ENCODE assay signal across 6 cellular contexts in genomic region chr9:133477992-133478850, GRCh38. TPM values are rescaled to one million over a fixed set of nuclear protein-coding genes. Genes with fewer than 3 reads are reported as not detected.
DNase-seq lines count a peak whose midpoint lies in the region; ATAC-seq and TF ChIP-seq lines count a peak whose summit lies in the region.

No MANE protein-coding gene starts in this region.

- peak; percentile 47 for ATAC-seq in GM18498 (IDR thresholded peaks at IDR 0.05; ENCODE audit: unreplicated experiment)
- peak; percentile 29 for ATAC-seq in HG02798 (IDR thresholded peaks at IDR 0.05; ENCODE audit: poor library complexity, unreplicated experiment)
- ATAC-seq in T-cell (replicated peaks in 1 of 4), result peak in 3 of 4 experiments; percentile 2 to 5 (median 4)

- no peaks in the 10 kb centered on the region for H3K36me3 Mint-ChIP-seq in T-cell

- H3K36me3 ChIP-seq in iPS-20b (ENCODE audit: insufficient read depth, low read depth, low read length) (peaks cover 23% of the 10 kb centered on the region; the same call in 1 of the 2 replicates), vagina (no peaks in the 10 kb centered on the region)

- peak overlapping the region; percentile 36 to 77 (median 53) for H3K4me3 Mint-ChIP-seq in T-cell

- no peak for TF ChIP-seq POLR2A in vagina (IDR thresholded peaks at IDR 0.05)

- H3K9ac ChIP-seq in iPS-20b (ENCODE audit: low read depth, low read length), result peak overlapping the region; percentile 77; the same call in 1 of the 2 replicates

- no peak overlapping the region for H3K27ac ChIP-seq in iPS-20b (ENCODE audit: low read length)
- H3K27ac ChIP-seq in vagina, result no peak overlapping the region

- DNase-seq in T-cell, result peak in 1 of 34 experiments; percentile 19
- DNase-seq in vagina (ENCODE audit: extremely low spot score in 2 of 2), result no peak
- DNase-seq in activated CD4-positive, CD25-positive, alpha-beta regulatory T cell treated with anti-CD3 and anti-CD28 coated beads, Interleukin-2, amount 50 U/mL, for 72 hours, result no peak

- peaks cover 6 to 15% (median 8%) of the 10 kb centered on the region in 3 donors for H3K4me1 Mint-ChIP-seq in T-cell

- peaks cover 5% of the 10 kb centered on the region for H3K4me1 ChIP-seq in iPS-20b (ENCODE audit: insufficient read depth, low read length)
- H3K4me1 ChIP-seq in vagina, result peaks cover 16% of the 10 kb centered on the region

- POLR2A ChIA-PET in T-cell (lab: Charles Lee), result interaction anchor here in 1 of 2 donors (0.5 kb wide), 1 partner anchor 329 kb away, joined by 4 read pairs; no protein-coding TSS in a partner anchor

- no peaks in the 10 kb centered on the region for H3K9me3 ChIP-seq in iPS-20b (ENCODE audit: insufficient read depth, low read depth, low read length)
- no peaks in the 10 kb centered on the region for H3K9me3 ChIP-seq in vagina

- H3K27me3 ChIP-seq in iPS-20b (ENCODE audit: insufficient read depth, low read length) (peaks cover 9% of the 10 kb centered on the region), vagina (no peaks in the 10 kb centered on the region)

- intact Hi-C loops in vagina (cut with DNase I), result no loop called here

- CTCF ChIA-PET in T-cell (lab: Charles Lee), result interaction anchor here in 1 of 2 donors (1.8 kb wide), 1 partner anchor 19 kb away, joined by 7 read pairs; the partner anchor contains the start of gene CACFD1

- H3K27me3 Mint-ChIP-seq in T-cell, result no peaks in the 10 kb centered on the region

- peak overlapping the region; percentile 76 for H3K4me3 ChIP-seq in iPS-20b (ENCODE audit: low read length)
- H3K4me3 ChIP-seq in vagina, result peak overlapping the region; percentile 54 to 85

- no peaks in the 10 kb centered on the region for H3K9me3 Mint-ChIP-seq in T-cell

- H3K27ac Mint-ChIP-seq in T-cell, result peak overlapping the region in 1 of 2 donors; percentile 68

- TF ChIP-seq CTCF in vagina (IDR thresholded peaks at IDR 0.05), result no peak

RNA-seq across cellular contexts. Expression of gene SLC2A6, which starts 0.7 kb away (rescaled TPM):
- 1 to 10 TPM; 3.6 to 6.1 (median 4.9) TPM for total RNA-seq in T-cell
- 3.7 TPM for total RNA-seq in vagina

RNA-seq across cellular contexts. Expression of gene CACFD1, which starts 18.4 kb away (rescaled TPM):
- 1 to 10 TPM; 2.6 to 5.2 (median 3.7) TPM for total RNA-seq in T-cell
- total RNA-seq in vagina, result 9.1 TPM

RNA-seq across cellular contexts. Expression of gene MYMK, which starts 46.5 kb away (rescaled TPM):
- total RNA-seq in T-cell (not detected), vagina (not detected)

RNA-seq across cellular contexts. Expression of gene ADAMTS13, which starts 56.1 kb away (rescaled TPM):
- total RNA-seq in T-cell (1 to 10 TPM; 1.3 to 3.3 (median 2.4) TPM), vagina (2.0 TPM)

RNA-seq across cellular contexts. Expression of gene ADAMTSL2, which starts 56.3 kb away (rescaled TPM):
- total RNA-seq in T-cell, result under 1 TPM; 0.16 to 0.76 (median 0.53) TPM
- 2.0 TPM for total RNA-seq in vagina
